Comparison of ENCODE assay signal across 6 cellular contexts in the genomic region with DNA sequence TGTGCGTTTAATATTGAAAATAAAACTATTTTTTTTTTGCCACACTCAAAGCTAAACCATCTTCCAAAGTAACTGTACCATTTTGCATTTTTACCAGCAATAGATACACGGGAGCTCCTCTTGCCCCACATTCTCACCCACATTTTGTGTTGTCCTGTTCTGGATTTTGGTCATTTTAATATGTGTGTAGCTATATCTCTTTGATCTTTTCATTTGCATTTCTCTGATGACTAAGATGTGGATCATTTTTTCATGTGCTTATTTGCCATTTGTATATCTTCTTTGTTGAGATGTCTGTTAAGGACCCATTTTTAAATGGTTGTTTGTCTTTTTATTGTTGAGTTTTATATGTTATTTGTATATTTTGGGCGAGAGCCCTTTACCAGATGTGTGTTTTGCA.
"Had no signal": no experiment of that assay in that cellular context is flagged by ENCODE, and none has a peak within 500 bp of the region (broad histone marks: within the 10 kb centered on the region; RNA-seq: fewer than 3 reads in every experiment).

No MANE protein-coding gene starts in this region.

- H2AFZ ChIP-seq: GM23338 had no signal

- ATAC-seq: GM23338, HepG2 had no signal

- H3K4me3 ChIP-seq: GM23338 had no signal

- H3K27ac ChIP-seq: HL-60 had no signal

- DNase-seq: H9, HCEC 1CT, KBM-7 had no signal

- H3K4me2 ChIP-seq: GM23338 had no signal
